Comparison of ENCODE assay signal across 22 cellular contexts in genomic region chr5:78689893-78690592, GRCh38. TPM values are rescaled to one million over a fixed set of nuclear protein-coding genes. Genes with fewer than 3 reads are reported as not detected.
"Had no signal": no experiment of that assay in that cellular context is flagged by ENCODE, and none has a peak within 500 bp of the region (broad histone marks: within the 10 kb centered on the region; RNA-seq: fewer than 3 reads in every experiment).

No MANE protein-coding gene starts in this region.

- H3K27ac ChIP-seq: body of pancreas, colonic mucosa, gastrocnemius medialis, pancreas had no signal

- H3K27ac Mint-ChIP-seq: activated CD4-positive, alpha-beta T cell treated with anti-CD3 and anti-CD28 coated beads, Interleukin-2, amount 10 ng/mL, durations not matched to agents 7 days and 5 days; activated naive CD4-positive, alpha-beta T cell treated with anti-CD3 and anti-CD28 coated beads for 36 hours; immature natural killer cell; memory B cell; naive thymus-derived CD4-positive, alpha-beta T cell had no signal

- H3K27me3 ChIP-seq: body of pancreas, colonic mucosa, gastrocnemius medialis, pancreas, thyroid gland had no signal

- H3K27me3 Mint-ChIP-seq: memory B cell had no signal

- FAIRE-seq: endometrium, pancreas, urothelium cell line had no signal

- H3K36me3 Mint-ChIP-seq: immature natural killer cell had no signal

- H3K4me1 ChIP-seq: body of pancreas, colonic mucosa, gastrocnemius medialis, pancreas had no signal

- H3K4me1 Mint-ChIP-seq: immature natural killer cell; naive thymus-derived CD4-positive, alpha-beta T cell had no signal

- H3K4me3 ChIP-seq: body of pancreas, colonic mucosa, gastrocnemius medialis, pancreas, thyroid gland had no signal

- DNase-seq: activated CD4-positive, alpha-beta T cell treated with anti-CD3 and anti-CD28 coated beads, Interleukin-2, amount 10 ng/mL, durations not matched to agents 7 days and 5 days; activated CD8-positive, alpha-beta memory T cell treated with anti-CD3 and anti-CD28 coated beads, Interleukin-2, amount 50 U/mL, for 4 hours; activated naive CD4-positive, alpha-beta T cell treated with anti-CD3 and anti-CD28 coated beads for 36 hours; activated T-cell treated with anti-CD3 and anti-CD28 coated beads, Interleukin-2, amount 50 U/mL, for 4 hours; body of pancreas; caudate nucleus; colonic mucosa; gastrocnemius medialis; head of caudate nucleus; immature natural killer cell; kidney glomerular epithelial cell; left ventricle myocardium superior; naive thymus-derived CD4-positive, alpha-beta T cell; pancreas; stimulated activated CD8-positive, alpha-beta memory T cell treated with anti-CD3 and anti-CD28 coated beads, Interleukin-4, amount 100 ng/mL, for 48 hours; stimulated activated naive CD4-positive, alpha-beta T cell treated with Interleukin-2 at 50 U/mL for 16 hours; T-helper 1 cell; T-helper 9 cell had no signal

- ATAC-seq: activated T-cell treated with anti-CD3 and anti-CD28 coated beads, Interleukin-2, amount 50 U/mL, for 4 hours; body of pancreas; gastrocnemius medialis; left ventricle myocardium superior; naive thymus-derived CD4-positive, alpha-beta T cell; pancreas had no signal

- H3K4me3 Mint-ChIP-seq: activated CD4-positive, alpha-beta T cell treated with anti-CD3 and anti-CD28 coated beads, Interleukin-2, amount 10 ng/mL, durations not matched to agents 7 days and 5 days; activated naive CD4-positive, alpha-beta T cell treated with anti-CD3 and anti-CD28 coated beads for 36 hours; activated T-cell treated with anti-CD3 and anti-CD28 coated beads, Interleukin-2, amount 50 U/mL, for 4 hours; immature natural killer cell; memory B cell; naive thymus-derived CD4-positive, alpha-beta T cell had no signal

- H3K36me3 ChIP-seq: colonic mucosa, gastrocnemius medialis, pancreas, thyroid gland had no signal

- H3K9me3 ChIP-seq: body of pancreas, colonic mucosa, gastrocnemius medialis, pancreas, thyroid gland had no signal

RNA-seq across cellular contexts. Expression of gene LHFPL2, which starts 41.5 kb away (rescaled TPM):
- total RNA-seq: activated naive CD4-positive, alpha-beta T cell treated with anti-CD3 and anti-CD28 coated beads for 36 hours had no signal
